In the genomic region with DNA sequence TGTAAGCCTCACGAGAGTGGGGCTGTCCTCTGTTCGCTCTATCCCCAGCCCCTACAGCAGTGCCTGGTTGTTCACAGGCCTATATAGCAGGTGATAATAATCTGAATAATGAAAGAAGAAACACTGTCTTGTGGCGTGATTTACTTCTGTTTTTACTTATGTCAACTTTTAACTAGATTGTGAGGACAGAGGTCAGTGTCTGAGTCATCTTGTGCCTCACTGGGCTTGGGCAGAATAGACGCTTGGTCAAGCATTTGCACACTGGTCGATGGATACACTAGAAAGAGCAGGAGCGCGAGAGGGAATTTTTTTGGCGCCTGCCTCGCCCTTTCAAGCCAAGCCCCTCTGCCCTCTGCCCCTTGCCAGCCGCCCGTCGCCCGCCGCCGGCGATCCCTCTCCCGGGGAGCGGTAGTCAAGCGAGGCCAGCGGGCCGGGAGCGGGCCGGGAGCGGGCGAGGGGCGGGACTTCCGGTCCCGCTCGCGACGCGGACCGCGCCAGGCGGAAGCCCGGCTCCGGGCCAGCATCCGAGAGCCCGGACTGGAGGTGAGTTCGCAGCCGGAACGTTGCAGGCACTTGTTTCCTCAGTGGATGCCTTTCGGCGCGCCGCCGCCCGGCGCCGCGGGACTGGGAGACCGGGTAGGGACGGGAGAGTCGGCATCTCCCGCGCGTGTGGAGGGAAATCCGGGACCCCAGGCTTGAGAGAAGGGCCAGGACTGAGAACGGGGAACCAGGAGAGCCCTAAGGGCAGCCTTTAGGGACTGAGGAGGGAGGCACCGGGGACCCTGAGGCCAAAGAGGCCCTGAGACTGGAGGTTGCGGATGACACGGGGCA, we compare ENCODE assay signal across 1 cellular context.
TF ChIP-seq lines count a peak whose summit lies in the region.

A gene with protein sequence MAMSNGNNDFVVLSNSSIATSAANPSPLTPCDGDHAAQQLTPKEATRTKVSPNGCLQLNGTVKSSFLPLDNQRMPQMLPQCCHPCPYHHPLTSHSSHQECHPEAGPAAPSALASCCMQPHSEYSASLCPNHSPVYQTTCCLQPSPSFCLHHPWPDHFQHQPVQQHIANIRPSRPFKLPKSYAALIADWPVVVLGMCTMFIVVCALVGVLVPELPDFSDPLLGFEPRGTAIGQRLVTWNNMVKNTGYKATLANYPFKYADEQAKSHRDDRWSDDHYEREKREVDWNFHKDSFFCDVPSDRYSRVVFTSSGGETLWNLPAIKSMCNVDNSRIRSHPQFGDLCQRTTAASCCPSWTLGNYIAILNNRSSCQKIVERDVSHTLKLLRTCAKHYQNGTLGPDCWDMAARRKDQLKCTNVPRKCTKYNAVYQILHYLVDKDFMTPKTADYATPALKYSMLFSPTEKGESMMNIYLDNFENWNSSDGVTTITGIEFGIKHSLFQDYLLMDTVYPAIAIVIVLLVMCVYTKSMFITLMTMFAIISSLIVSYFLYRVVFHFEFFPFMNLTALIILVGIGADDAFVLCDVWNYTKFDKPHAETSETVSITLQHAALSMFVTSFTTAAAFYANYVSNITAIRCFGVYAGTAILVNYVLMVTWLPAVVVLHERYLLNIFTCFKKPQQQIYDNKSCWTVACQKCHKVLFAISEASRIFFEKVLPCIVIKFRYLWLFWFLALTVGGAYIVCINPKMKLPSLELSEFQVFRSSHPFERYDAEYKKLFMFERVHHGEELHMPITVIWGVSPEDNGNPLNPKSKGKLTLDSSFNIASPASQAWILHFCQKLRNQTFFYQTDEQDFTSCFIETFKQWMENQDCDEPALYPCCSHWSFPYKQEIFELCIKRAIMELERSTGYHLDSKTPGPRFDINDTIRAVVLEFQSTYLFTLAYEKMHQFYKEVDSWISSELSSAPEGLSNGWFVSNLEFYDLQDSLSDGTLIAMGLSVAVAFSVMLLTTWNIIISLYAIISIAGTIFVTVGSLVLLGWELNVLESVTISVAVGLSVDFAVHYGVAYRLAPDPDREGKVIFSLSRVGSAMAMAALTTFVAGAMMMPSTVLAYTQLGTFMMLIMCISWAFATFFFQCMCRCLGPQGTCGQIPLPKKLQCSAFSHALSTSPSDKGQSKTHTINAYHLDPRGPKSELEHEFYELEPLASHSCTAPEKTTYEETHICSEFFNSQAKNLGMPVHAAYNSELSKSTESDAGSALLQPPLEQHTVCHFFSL (N-terminal part only) (plus strand): TSS at position 504 of the 831 bp plus-strand sequence. CDS start 127,785 bp downstream, outside the sequence.

TF ChIP-seq in A549, 52 proteins besides CTCF, POLR2A, EP300 and RAD21 (continued from another document):
- TF ChIP-seq ZC3H11A (IDR thresholded peaks at IDR 0.05): no peak
- peak; percentile 14; the same call in 1 of the 2 replicates for TF ChIP-seq GATA3 (IDR thresholded peaks at IDR 0.05; ENCODE audit: borderline replicate concordance)
